ENCODE assay signal across 1 cellular context in genomic region chr3:53222183-53222901, GRCh38.
A peak's percentile ranks its signal among the peaks of the same experiment; 100 is the strongest.
TF ChIP-seq lines count a peak whose summit lies in the region.

No MANE protein-coding gene starts in this region.

TF ChIP-seq in GM23338, 12 proteins besides CTCF, POLR2A, EP300 and RAD21:
- TF ChIP-seq ZNF462 (CRISPR knock-in tag; IDR thresholded peaks at IDR 0.05), result no peak
- TF ChIP-seq POLR2AphosphoS5 (IDR thresholded peaks at IDR 0.05; ENCODE audit: low read depth), result peak; percentile 75
- TF ChIP-seq REST (IDR thresholded peaks at IDR 0.05; ENCODE audit: unreplicated experiment), result no peak
- TF ChIP-seq CREB1 (CRISPR knock-in tag; IDR thresholded peaks at IDR 0.05; ENCODE audit: low read depth), result no peak
- TF ChIP-seq, protein P1, sequence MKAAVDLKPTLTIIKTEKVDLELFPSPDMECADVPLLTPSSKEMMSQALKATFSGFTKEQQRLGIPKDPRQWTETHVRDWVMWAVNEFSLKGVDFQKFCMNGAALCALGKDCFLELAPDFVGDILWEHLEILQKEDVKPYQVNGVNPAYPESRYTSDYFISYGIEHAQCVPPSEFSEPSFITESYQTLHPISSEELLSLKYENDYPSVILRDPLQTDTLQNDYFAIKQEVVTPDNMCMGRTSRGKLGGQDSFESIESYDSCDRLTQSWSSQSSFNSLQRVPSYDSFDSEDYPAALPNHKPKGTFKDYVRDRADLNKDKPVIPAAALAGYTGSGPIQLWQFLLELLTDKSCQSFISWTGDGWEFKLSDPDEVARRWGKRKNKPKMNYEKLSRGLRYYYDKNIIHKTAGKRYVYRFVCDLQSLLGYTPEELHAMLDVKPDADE (IDR thresholded peaks at IDR 0.05), result no peak
- no peak for TF ChIP-seq EZH2phosphoT487 (IDR thresholded peaks at IDR 0.05; ENCODE audit: unreplicated experiment)
- TF ChIP-seq NANOG (IDR thresholded peaks at IDR 0.05; ENCODE audit: borderline replicate concordance), result no peak
TF ChIP-seq in GM23338: peak in this region for 1.
